8 cellular contexts compared by ENCODE assay signal in genomic region chr11:63767415-63768231, GRCh38. TPM values are rescaled to one million over a fixed set of nuclear protein-coding genes. Genes with fewer than 3 reads are reported as not detected.
A peak's percentile ranks its signal among the peaks of the same experiment; 100 is the strongest.
DNase-seq lines count a peak whose midpoint lies in the region; ATAC-seq and TF ChIP-seq lines count a peak whose summit lies in the region.

No MANE protein-coding gene starts in this region.

- H3K36me3 Mint-ChIP-seq in activated CD8-positive, alpha-beta T cell treated with anti-CD3 and anti-CD28 coated beads for 36 hours (ENCODE audit: low read depth) = no peaks in the 10 kb centered on the region
- no peaks in the 10 kb centered on the region for H3K36me3 Mint-ChIP-seq in memory B cell
- H3K36me3 Mint-ChIP-seq in stimulated activated naive B cell treated with anti-CD40 and anti-IgM and Interleukin-4, amounts not matched to agents 10 μg/mL and 1 μg/mL and 100 μg/mL, for 72 hours = peaks cover 0 to 4% of the 10 kb centered on the region in 2 donors

- peak; percentile 18 for ATAC-seq in activated CD8-positive, alpha-beta T cell treated with anti-CD3 and anti-CD28 coated beads for 36 hours
- peak; percentile 1 for ATAC-seq in memory B cell (ENCODE audit: low read depth)
- peak; percentile 35 to 39 for ATAC-seq in stimulated activated naive B cell treated with anti-CD40 and anti-IgM and Interleukin-4, amounts not matched to agents 10 μg/mL and 1 μg/mL and 100 μg/mL, for 72 hours (replicated peaks)

- in situ Hi-C loops in HAP-1 (cut with MboI; ENCODE audit: low sequenced_read_pairs) = loop anchor here (5.0 kb wide), 1 partner anchor 50 kb away; no protein-coding TSS in a partner anchor

- H3K9me3 Mint-ChIP-seq in activated CD8-positive, alpha-beta T cell treated with anti-CD3 and anti-CD28 coated beads for 36 hours = no peaks in the 10 kb centered on the region
- no peaks in the 10 kb centered on the region for H3K9me3 Mint-ChIP-seq in memory B cell
- H3K9me3 Mint-ChIP-seq in stimulated activated naive B cell treated with anti-CD40 and anti-IgM and Interleukin-4, amounts not matched to agents 10 μg/mL and 1 μg/mL and 100 μg/mL, for 72 hours = no peaks in the 10 kb centered on the region

- peaks cover 10% of the 10 kb centered on the region for H3K4me1 Mint-ChIP-seq in activated CD8-positive, alpha-beta T cell treated with anti-CD3 and anti-CD28 coated beads for 36 hours (ENCODE audit: low read depth)
- peaks cover 4% of the 10 kb centered on the region for H3K4me1 Mint-ChIP-seq in memory B cell
- H3K4me1 Mint-ChIP-seq in stimulated activated naive B cell treated with anti-CD40 and anti-IgM and Interleukin-4, amounts not matched to agents 10 μg/mL and 1 μg/mL and 100 μg/mL, for 72 hours = peaks cover 12 to 24% of the 10 kb centered on the region in 2 donors

- H3K27me3 ChIP-seq in HAP-1 (ENCODE audit: low read depth) = no peaks in the 10 kb centered on the region

- H3K27me3 Mint-ChIP-seq in activated CD8-positive, alpha-beta T cell treated with anti-CD3 and anti-CD28 coated beads for 36 hours = peaks cover 8% of the 10 kb centered on the region
- peaks cover 2% of the 10 kb centered on the region for H3K27me3 Mint-ChIP-seq in memory B cell
- peaks cover 10 to 21% of the 10 kb centered on the region in 2 donors for H3K27me3 Mint-ChIP-seq in stimulated activated naive B cell treated with anti-CD40 and anti-IgM and Interleukin-4, amounts not matched to agents 10 μg/mL and 1 μg/mL and 100 μg/mL, for 72 hours

- peak overlapping the region; percentile 44 for H3K27ac Mint-ChIP-seq in activated CD8-positive, alpha-beta T cell treated with anti-CD3 and anti-CD28 coated beads for 36 hours
- H3K27ac Mint-ChIP-seq in memory B cell = peak overlapping the region; percentile 72
- H3K27ac Mint-ChIP-seq in stimulated activated naive B cell treated with anti-CD40 and anti-IgM and Interleukin-4, amounts not matched to agents 10 μg/mL and 1 μg/mL and 100 μg/mL, for 72 hours = peak overlapping the region; percentile 91

- POLR2A ChIA-PET in activated CD8-positive, alpha-beta T cell treated with anti-CD3 and anti-CD28 coated beads for 36 hours (lab: Charles Lee) = interaction anchor here (0.6 to 1.3 kb wide), 2 partner anchors 51 to 101 kb away, joined by 3 read pairs; no protein-coding TSS in a partner anchor

- CTCF ChIA-PET in activated CD8-positive, alpha-beta T cell treated with anti-CD3 and anti-CD28 coated beads for 36 hours (lab: Charles Lee) = interaction anchor here (0.8 to 3.5 kb wide), 22 partner anchors 12 to 382 kb away, joined by 3 to 26 read pairs (median 4); partner anchors contain the start of gene RCOR2

- peak; percentile 65 for DNase-seq in CD1c-positive myeloid dendritic cell (ENCODE audit: extremely low spot score)
- DNase-seq in HAP-1 (ENCODE audit: low spot score in 2 of 2) = peak; percentile 80 to 91
- DNase-seq in NCI-H510A treated with DMSO at 0.1 percent for 48 hours (lab: John Stamatoyannopoulos, UW) = peak; percentile 68
- peak; percentile 62 for DNase-seq in activated CD8-positive, alpha-beta T cell treated with anti-CD3 and anti-CD28 coated beads for 36 hours
- peak; percentile 94 for DNase-seq in epidermal melanocyte (ENCODE audit: insufficient read length, low spot score)
- peak; percentile 11 to 37 for DNase-seq in memory B cell (ENCODE audit: low spot score in 2 of 2)
- no peak for DNase-seq in stimulated activated naive B cell treated with anti-CD40 and anti-IgM and Interleukin-4, amounts not matched to agents 10 μg/mL and 1 μg/mL and 100 μg/mL, for 72 hours
- DNase-seq in NK-92 (lab: John Stamatoyannopoulos, UW; ENCODE audit: unreplicated experiment) = no peak

- no peaks in the 10 kb centered on the region for H3K9me3 ChIP-seq in HAP-1

- peaks cover 13% of the 10 kb centered on the region for H3K4me1 ChIP-seq in HAP-1

- H3K36me3 ChIP-seq in HAP-1 (replicated peaks) = peaks cover 8% of the 10 kb centered on the region

- H3K4me3 ChIP-seq in HAP-1 = peak overlapping the region; percentile 61

- H3K4me3 Mint-ChIP-seq in activated CD8-positive, alpha-beta T cell treated with anti-CD3 and anti-CD28 coated beads for 36 hours = peak overlapping the region; percentile 82
- peak overlapping the region; percentile 92 for H3K4me3 Mint-ChIP-seq in memory B cell
- peak overlapping the region; percentile 94 to 95 for H3K4me3 Mint-ChIP-seq in stimulated activated naive B cell treated with anti-CD40 and anti-IgM and Interleukin-4, amounts not matched to agents 10 μg/mL and 1 μg/mL and 100 μg/mL, for 72 hours

- TF ChIP-seq CTCF in activated CD8-positive, alpha-beta T cell treated with anti-CD3 and anti-CD28 coated beads for 36 hours (IDR thresholded peaks at IDR 0.05) = no peak

- intact Hi-C loops in activated CD8-positive, alpha-beta T cell treated with anti-CD3 and anti-CD28 coated beads for 36 hours (cut with micrococcal nuclease) = no loop called here

RNA-seq across cellular contexts. Expression of gene ZFTA, which starts 1.0 kb away (rescaled TPM):
- total RNA-seq in activated CD8-positive, alpha-beta T cell treated with anti-CD3 and anti-CD28 coated beads for 36 hours = 1 to 10 TPM; 4.1 to 4.3 TPM

RNA-seq across cellular contexts. Expression of gene SPINDOC, which starts 45.6 kb away (rescaled TPM):
- 10 to 100 TPM; 28.4 to 29.0 TPM for total RNA-seq in activated CD8-positive, alpha-beta T cell treated with anti-CD3 and anti-CD28 coated beads for 36 hours

Comparison
In these comparisons a context has a peak if more than half of its experiments do, and no peak if none do; other contexts are left out.
1. DNase-seq: peak in CD1c-positive myeloid dendritic cell (single experiment), HAP-1 (2 of 2), NCI-H510A treated with DMSO at 0.1 percent for 48 hours (single experiment), activated CD8-positive, alpha-beta T cell treated with anti-CD3 and anti-CD28 coated beads for 36 hours (single experiment), epidermal melanocyte (single experiment) and memory B cell (2 of 2); none in stimulated activated naive B cell treated with anti-CD40 and anti-IgM and Interleukin-4, amounts not matched to agents 10 μg/mL and 1 μg/mL and 100 μg/mL, for 72 hours (single experiment) and NK-92 (single experiment).
2. Peak in every context shown above with its lines, with median percentiles within 50 percentile points of each other: ATAC-seq, H3K27ac Mint-ChIP-seq and H3K4me3 Mint-ChIP-seq.